ENCODE assay signal across 8 cellular contexts in genomic region chr5:122312670-122312988, GRCh38. TPM values are rescaled to one million over a fixed set of nuclear protein-coding genes. Genes with fewer than 3 reads are reported as not detected.
DNase-seq lines count a peak whose midpoint lies in the region; ATAC-seq and TF ChIP-seq lines count a peak whose summit lies in the region.
"Had no signal": no experiment of that assay in that cellular context is flagged by ENCODE, and none has a peak within 500 bp of the region (broad histone marks: within the 10 kb centered on the region; RNA-seq: fewer than 3 reads in every experiment).

No MANE protein-coding gene starts in this region.

- H3K4me3 ChIP-seq in Panc1 (ENCODE audit: low read depth in 2 of 2, low read length in 2 of 2) (peak overlapping the region; percentile 36 to 51), fibroblast of pulmonary artery (replicated peaks; ENCODE audit: low read depth, low read length) (peak overlapping the region; percentile 62), neuron (ENCODE audit: low read length) (peak overlapping the region; percentile 71)

- CTCF ChIA-PET in Panc1 (lab: Charles Lee) = no interaction called here

- no TSS peak for BruUV-seq in Panc1 (replicated peaks; lab: Mats Ljungman, UMichigan)

- H3K36me3 ChIP-seq in Panc1 (ENCODE audit: control insufficient read depth, insufficient read depth, low read length) = no peaks in the 10 kb centered on the region
- H3K36me3 ChIP-seq in neuron (ENCODE audit: insufficient read depth, low read length) = no peaks in the 10 kb centered on the region

- H3K9me3 ChIP-seq in Panc1 (ENCODE audit: control insufficient read depth, insufficient read depth, low read depth, low read length) = no peaks in the 10 kb centered on the region
- peaks cover 4% of the 10 kb centered on the region for H3K9me3 ChIP-seq in neuron (ENCODE audit: low read length)

- H3K4me1 ChIP-seq in Panc1 (ENCODE audit: control insufficient read depth, insufficient read depth, low read length) = peaks cover 7% of the 10 kb centered on the region; the same call in 1 of the 2 replicates
- H3K4me1 ChIP-seq in neuron (ENCODE audit: insufficient read depth, low read length) = peaks cover 11% of the 10 kb centered on the region

- POLR2A ChIA-PET in Panc1 (lab: Charles Lee) = no interaction called here

- no peak for DNase-seq in Panc1 (ENCODE audit: low read depth, low spot score)
- peak; percentile 23 for DNase-seq in fibroblast of pulmonary artery (ENCODE audit: low read depth)
- DNase-seq in NCI-H2196 treated with DMSO at 0.1 percent for 48 hours (lab: John Stamatoyannopoulos, UW; ENCODE audit: unreplicated experiment) = no peak
- no peak for DNase-seq in SIG-M5 treated with dmso at 0.1 percent for 504 hours (lab: John Stamatoyannopoulos, UW; ENCODE audit: unreplicated experiment)

- H3K27me3 ChIP-seq in Panc1 (ENCODE audit: control insufficient read depth, insufficient read depth, low read length) (peaks cover 45% of the 10 kb centered on the region), neuron (ENCODE audit: insufficient read depth, low read length) (peaks cover 11% of the 10 kb centered on the region)

- ATAC-seq in GM21390 (IDR thresholded peaks at IDR 0.05; ENCODE audit: unreplicated experiment) (peak; percentile 14), Panc1 (peak; percentile 62), GM19455 (IDR thresholded peaks at IDR 0.05; ENCODE audit: unreplicated experiment) (no peak)

- no peak overlapping the region for H3K27ac ChIP-seq in Panc1 (ENCODE audit: low read length)

- in situ Hi-C loops in Panc1 (cut with HindIII; ENCODE audit: low pct_unique_long_range_greater_than_20kb, low sequenced_read_pairs) = no loop called here

- intact Hi-C loops in Panc1 (cut with micrococcal nuclease; ENCODE audit: unreplicated experiment) = no loop called here

- TF ChIP-seq CTCF in Panc1 (IDR thresholded peaks at IDR 0.05) (no peak), fibroblast of pulmonary artery (IDR thresholded peaks at IDR 0.05; ENCODE audit: low read length, missing control alignments) (no peak)

- H2AFZ ChIP-seq in neuron (ENCODE audit: low read depth, low read length) = peak overlapping the region; percentile 91

RNA-seq across cellular contexts. Expression of gene SNCAIP, which starts 0.6 kb away (rescaled TPM):
- not detected for total RNA-seq in Panc1 (2021; ENCODE audit: unreplicated experiment)
- not detected for polyA plus RNA-seq in Panc1 (2012; ENCODE audit: insufficient read length)
- total RNA-seq: T-helper 1 cell treated with Interleukin-12 subunit alpha and Interleukin-12 subunit beta and Interleukin-4 antibody, amounts not matched to agents 30 ng/mL and 1 ng/mL, for 36 hours had no signal
